In genomic region chr5:14581891-14582796, GRCh38 we compare ENCODE assay signal across 1 cellular context.
TF ChIP-seq lines count a peak whose summit lies in the region.

No MANE protein-coding gene starts in this region.

TF ChIP-seq in HEK293, 187 proteins besides CTCF, POLR2A, EP300 and RAD21 (continued from another document):
- TF ChIP-seq, protein P1, sequence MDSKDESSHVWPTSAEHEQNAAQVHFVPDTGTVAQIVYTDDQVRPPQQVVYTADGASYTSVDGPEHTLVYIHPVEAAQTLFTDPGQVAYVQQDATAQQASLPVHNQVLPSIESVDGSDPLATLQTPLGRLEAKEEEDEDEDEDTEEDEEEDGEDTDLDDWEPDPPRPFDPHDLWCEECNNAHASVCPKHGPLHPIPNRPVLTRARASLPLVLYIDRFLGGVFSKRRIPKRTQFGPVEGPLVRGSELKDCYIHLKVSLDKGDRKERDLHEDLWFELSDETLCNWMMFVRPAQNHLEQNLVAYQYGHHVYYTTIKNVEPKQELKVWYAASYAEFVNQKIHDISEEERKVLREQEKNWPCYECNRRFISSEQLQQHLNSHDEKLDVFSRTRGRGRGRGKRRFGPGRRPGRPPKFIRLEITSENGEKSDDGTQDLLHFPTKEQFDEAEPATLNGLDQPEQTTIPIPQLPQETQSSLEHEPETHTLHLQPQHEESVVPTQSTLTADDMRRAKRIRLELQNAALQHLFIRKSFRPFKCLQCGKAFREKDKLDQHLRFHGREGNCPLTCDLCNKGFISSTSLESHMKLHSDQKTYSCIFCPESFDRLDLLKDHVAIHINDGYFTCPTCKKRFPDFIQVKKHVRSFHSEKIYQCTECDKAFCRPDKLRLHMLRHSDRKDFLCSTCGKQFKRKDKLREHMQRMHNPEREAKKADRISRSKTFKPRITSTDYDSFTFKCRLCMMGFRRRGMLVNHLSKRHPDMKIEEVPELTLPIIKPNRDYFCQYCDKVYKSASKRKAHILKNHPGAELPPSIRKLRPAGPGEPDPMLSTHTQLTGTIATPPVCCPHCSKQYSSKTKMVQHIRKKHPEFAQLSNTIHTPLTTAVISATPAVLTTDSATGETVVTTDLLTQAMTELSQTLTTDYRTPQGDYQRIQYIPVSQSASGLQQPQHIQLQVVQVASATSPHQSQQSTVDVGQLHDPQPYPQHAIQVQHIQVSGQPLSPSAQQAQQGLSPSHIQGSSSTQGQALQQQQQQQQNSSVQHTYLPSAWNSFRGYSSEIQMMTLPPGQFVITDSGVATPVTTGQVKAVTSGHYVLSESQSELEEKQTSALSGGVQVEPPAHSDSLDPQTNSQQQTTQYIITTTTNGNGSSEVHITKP (tag by site-specific recombination; IDR thresholded peaks at IDR 0.05) = peak; percentile 42; the same call in 1 of the 2 replicates
- TF ChIP-seq, protein P2, sequence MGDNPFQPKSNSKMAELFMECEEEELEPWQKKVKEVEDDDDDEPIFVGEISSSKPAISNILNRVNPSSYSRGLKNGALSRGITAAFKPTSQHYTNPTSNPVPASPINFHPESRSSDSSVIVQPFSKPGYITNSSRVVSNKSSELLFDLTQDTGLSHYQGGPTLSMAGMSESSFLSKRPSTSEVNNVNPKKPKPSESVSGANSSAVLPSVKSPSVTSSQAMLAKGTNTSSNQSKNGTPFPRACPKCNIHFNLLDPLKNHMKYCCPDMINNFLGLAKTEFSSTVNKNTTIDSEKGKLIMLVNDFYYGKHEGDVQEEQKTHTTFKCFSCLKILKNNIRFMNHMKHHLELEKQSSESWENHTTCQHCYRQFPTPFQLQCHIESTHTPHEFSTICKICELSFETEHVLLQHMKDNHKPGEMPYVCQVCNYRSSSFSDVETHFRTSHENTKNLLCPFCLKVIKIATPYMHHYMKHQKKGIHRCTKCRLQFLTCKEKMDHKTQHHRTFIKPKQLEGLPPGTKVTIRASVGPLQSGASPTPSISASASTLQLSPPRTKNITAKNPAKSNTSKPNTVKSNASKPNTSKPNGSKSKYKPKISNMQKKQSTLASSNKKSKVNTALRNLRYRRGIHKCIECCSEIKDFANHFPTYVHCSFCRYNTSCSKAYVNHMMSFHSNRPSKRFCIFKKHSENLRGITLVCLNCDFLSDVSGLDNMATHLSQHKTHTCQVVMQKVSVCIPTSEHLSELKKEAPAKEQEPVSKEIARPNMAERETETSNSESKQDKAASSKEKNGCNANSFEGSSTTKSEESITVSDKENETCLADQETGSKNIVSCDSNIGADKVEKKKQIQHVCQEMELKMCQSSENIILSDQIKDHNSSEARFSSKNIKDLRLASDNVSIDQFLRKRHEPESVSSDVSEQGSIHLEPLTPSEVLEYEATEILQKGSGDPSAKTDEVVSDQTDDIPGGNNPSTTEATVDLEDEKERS (tag by site-specific recombination; IDR thresholded peaks at IDR 0.05) = no peak
- TF ChIP-seq ZNF335 (tag by site-specific recombination; conservative IDR thresholded peaks at IDR 0.05) = peak; percentile 90
